Comparison of ENCODE assay signal across 8 cellular contexts in the genomic region with DNA sequence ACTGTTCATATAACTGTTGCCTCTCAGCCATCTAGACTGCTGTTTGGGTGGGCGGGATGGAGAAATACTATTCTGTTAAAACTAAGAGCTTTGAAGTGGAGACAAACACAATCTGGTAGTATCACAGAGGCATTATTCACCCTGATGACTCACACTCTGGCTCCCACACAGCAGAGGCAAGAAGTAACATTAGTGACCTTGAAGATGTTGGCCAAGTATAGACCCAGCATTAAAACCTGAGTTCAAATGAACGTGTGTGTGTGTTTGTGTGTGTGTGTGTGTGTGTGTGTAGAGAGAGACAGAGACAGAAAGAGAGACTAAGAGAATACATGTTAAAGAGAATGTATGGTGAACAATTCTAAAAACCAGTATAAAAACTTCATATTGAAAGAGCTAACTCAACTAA.
A peak's percentile ranks its signal among the peaks of the same experiment; 100 is the strongest.
DNase-seq lines count a peak whose midpoint lies in the region; ATAC-seq and TF ChIP-seq lines count a peak whose summit lies in the region.

No MANE protein-coding gene starts in this region.

- H3K4me3 ChIP-seq in AG09309 (ENCODE audit: control insufficient read depth, low read depth, low read length) (no peak overlapping the region), epithelial cell of esophagus (ENCODE audit: low read length) (no peak overlapping the region)

- TF ChIP-seq CTCF in AG09309 (IDR thresholded peaks at IDR 0.05; ENCODE audit: control insufficient read depth, insufficient read depth, low read depth, low read length, missing control alignments) (no peak), epithelial cell of esophagus (IDR thresholded peaks at IDR 0.05; ENCODE audit: insufficient read depth, low read depth, low read length, missing control alignments) (no peak)

- DNase-seq in AG09309 (ENCODE audit: low read depth) (peak; percentile 52), HK-2 (ENCODE audit: unreplicated experiment) (peak; percentile 16), epithelial cell of esophagus (ENCODE audit: low read depth) (peak; percentile 89), NCI-H1092 (lab: John Stamatoyannopoulos, UW) (no peak)
- peak; percentile 48 for DNase-seq in activated CD4-positive, alpha-beta T cell treated with anti-CD3 and anti-CD28 coated beads, Interleukin-2, amount 50 U/mL, for 1 hour
- peak; percentile 83 for DNase-seq in stimulated activated CD4-positive, alpha-beta T cell treated with anti-CD3 and anti-CD28 coated beads, Interleukin-1b, Interleukin-23, amount 100 ng/mL, for 48 hours

- no peak for ATAC-seq in GM21390 (IDR thresholded peaks at IDR 0.05; ENCODE audit: unreplicated experiment)
- ATAC-seq in HG03159 (IDR thresholded peaks at IDR 0.05; ENCODE audit: unreplicated experiment), result no peak
